Comparison of ENCODE assay signal across 15 cellular contexts in genomic region chr3:136690611-136691010, GRCh38.
"Had no signal": no experiment of that assay in that cellular context is flagged by ENCODE, and none has a peak within 500 bp of the region (broad histone marks: within the 10 kb centered on the region; RNA-seq: fewer than 3 reads in every experiment).

No MANE protein-coding gene starts in this region.

- H3K27ac ChIP-seq: brain microvascular endothelial cell, coronary artery, gastrocnemius medialis, neural progenitor cell, psoas muscle, tibial nerve, WERI-Rb-1 had no signal

- H3K27me3 ChIP-seq: brain microvascular endothelial cell, gastrocnemius medialis, left lung, neural progenitor cell, tibial nerve had no signal

- H3K36me3 ChIP-seq: brain microvascular endothelial cell, gastrocnemius medialis, left lung, tibial nerve, WERI-Rb-1 had no signal

- H3K4me3 ChIP-seq: coronary artery, gastrocnemius medialis, left lung, neural progenitor cell, psoas muscle, tibial nerve had no signal

- H3K4me3 Mint-ChIP-seq: neural progenitor cell; stimulated activated naive CD8-positive, alpha-beta T cell treated with anti-CD3 and anti-CD28 coated beads, Interleukin-15, Interleukin-2, amounts not matched to agents 100 ng/mL and 50 ng/mL, for 24 hours had no signal

- H3K27me3 Mint-ChIP-seq: stimulated activated naive CD8-positive, alpha-beta T cell treated with anti-CD3 and anti-CD28 coated beads, Interleukin-15, Interleukin-2, amounts not matched to agents 100 ng/mL and 50 ng/mL, for 24 hours had no signal

- H3K9me3 ChIP-seq: gastrocnemius medialis, psoas muscle, tibial nerve had no signal

- DNase-seq: activated CD4-positive, alpha-beta T cell treated with anti-CD3 and anti-CD28 coated beads, Interleukin-2, amount 50 U/mL, for 48 hours; activated naive CD4-positive, alpha-beta T cell treated with Interleukin-2 at 50 U/mL for 16 hours; aorta; brain microvascular endothelial cell; central memory CD4-positive, alpha-beta T cell; gastrocnemius medialis; head of caudate nucleus; psoas muscle; right cardiac atrium; WERI-Rb-1 had no signal

- H3K4me1 ChIP-seq: neural progenitor cell had no signal

- H3K4me1 Mint-ChIP-seq: neural progenitor cell had no signal

- H3K27ac Mint-ChIP-seq: neural progenitor cell; stimulated activated naive CD8-positive, alpha-beta T cell treated with anti-CD3 and anti-CD28 coated beads, Interleukin-15, Interleukin-2, amounts not matched to agents 100 ng/mL and 50 ng/mL, for 24 hours had no signal

- ATAC-seq: right cardiac atrium had no signal
